14 cellular contexts compared by ENCODE assay signal in genomic region chr12:26821212-26821701, GRCh38. TPM values are rescaled to one million over a fixed set of nuclear protein-coding genes. Genes with fewer than 3 reads are reported as not detected.
DNase-seq lines count a peak whose midpoint lies in the region; ATAC-seq and TF ChIP-seq lines count a peak whose summit lies in the region.
"Had no signal": no experiment of that assay in that cellular context is flagged by ENCODE, and none has a peak within 500 bp of the region (broad histone marks: within the 10 kb centered on the region; RNA-seq: fewer than 3 reads in every experiment).

No MANE protein-coding gene starts in this region.

- no peak overlapping the region for H3K27ac ChIP-seq in right cardiac atrium (ENCODE audit: low read length)
- H3K27ac ChIP-seq in right lobe of liver = peak overlapping the region in 1 of 3 donors; percentile 8
- no peak overlapping the region for H3K27ac ChIP-seq in mesendoderm (ENCODE audit: low read depth, low read length)
- H3K27ac ChIP-seq: cardiac muscle cell, esophagus squamous epithelium, KMS-11 had no signal

- no peak overlapping the region for H3K18ac ChIP-seq in mesendoderm (ENCODE audit: low read length)

- H3K4me3 ChIP-seq in right cardiac atrium (ENCODE audit: low read length) (no peak overlapping the region), cardiac fibroblast (replicated peaks in 1 of 2; ENCODE audit: low read depth in 2 of 2, low read length in 2 of 2) (no peak overlapping the region), right lobe of liver (no peak overlapping the region), mesendoderm (ENCODE audit: low read length) (no peak overlapping the region)
- H3K4me3 ChIP-seq: cardiac muscle cell, esophagus squamous epithelium had no signal

- H2BK120ac ChIP-seq in mesendoderm (ENCODE audit: low read depth, low read length) = no peak overlapping the region

- intact Hi-C loops in right cardiac atrium (cut with DNase I) (no loop called here), Right ventricle myocardium superior (cut with DNase I) (no loop called here), right lobe of liver (cut with DNase I) (no loop called here)
- intact Hi-C loops in activated CD4-positive, alpha-beta T cell treated with anti-CD3 and anti-CD28 coated beads for 36 hours (cut with DNase I, micrococcal nuclease) = no loop called here

- no peak overlapping the region for H3K23ac ChIP-seq in mesendoderm (ENCODE audit: low read length)

- H3K4me3 Mint-ChIP-seq in activated CD4-positive, alpha-beta T cell treated with anti-CD3 and anti-CD28 coated beads for 36 hours = no peak overlapping the region
- H3K4me3 Mint-ChIP-seq: activated CD4-positive, alpha-beta T cell treated with anti-CD3 and anti-CD28 coated beads, Interleukin-2, amount 10 ng/mL, durations not matched to agents 7 days and 5 days; activated T-helper 1 cell treated with anti-CD3 and anti-CD28 coated beads, Interleukin-12 subunit alpha, Interleukin-12 subunit beta, Interleukin-2, Interleukin-4 antibody, amounts not matched to agents 30 ng/mL and 10 ng/mL and 1 ng/mL, durations not matched to agents 14 hours and 24 hours and 36 hours; neural crest cell had no signal

- no peak overlapping the region for H2AK5ac ChIP-seq in mesendoderm (ENCODE audit: low read length)

- no peaks in the 10 kb centered on the region for H3K27me3 Mint-ChIP-seq in activated CD4-positive, alpha-beta T cell treated with anti-CD3 and anti-CD28 coated beads for 36 hours
- H3K27me3 Mint-ChIP-seq: activated CD4-positive, alpha-beta T cell treated with anti-CD3 and anti-CD28 coated beads, Interleukin-2, amount 10 ng/mL, durations not matched to agents 7 days and 5 days had no signal

- no peak for TF ChIP-seq POLR2A in right lobe of liver (IDR thresholded peaks at IDR 0.05)

- TF ChIP-seq CTCF in cardiac fibroblast (IDR thresholded peaks at IDR 0.05; ENCODE audit: low read depth, low read length) (no peak), right lobe of liver (IDR thresholded peaks at IDR 0.05) (no peak)

- H2BK15ac ChIP-seq in mesendoderm (replicated peaks; ENCODE audit: low read depth) = no peak overlapping the region

- DNase-seq in right cardiac atrium = no peak
- DNase-seq in Right ventricle myocardium superior = no peak
- peak; percentile 38 to 40 for DNase-seq in cardiac fibroblast (ENCODE audit: low read depth in 2 of 2)
- DNase-seq in right lobe of liver = peak in 1 of 3 donors; percentile 50
- DNase-seq in NCI-H526 treated with DMSO at 0.1 percent for 48 hours (lab: John Stamatoyannopoulos, UW) = no peak
- no peak for DNase-seq in retina
- DNase-seq in activated CD4-positive, alpha-beta T cell treated with anti-CD3 and anti-CD28 coated beads for 36 hours = no peak
- no peak for DNase-seq in mesendoderm
- DNase-seq: activated CD4-positive, alpha-beta T cell treated with anti-CD3 and anti-CD28 coated beads, Interleukin-2, amount 10 ng/mL, durations not matched to agents 7 days and 5 days; esophagus squamous epithelium had no signal

- peaks cover under 1% of the 10 kb centered on the region for H3K79me2 ChIP-seq in mesendoderm (ENCODE audit: control insufficient read depth, insufficient read depth, low read length)

- no peak overlapping the region for H2BK5ac ChIP-seq in mesendoderm (ENCODE audit: low read length)

- H3K27me3 ChIP-seq in right cardiac atrium (ENCODE audit: control insufficient read depth, insufficient read depth) (no peaks in the 10 kb centered on the region), right lobe of liver (no peaks in the 10 kb centered on the region), mesendoderm (ENCODE audit: insufficient read depth, low read length, poor library complexity) (no peaks in the 10 kb centered on the region)
- H3K27me3 ChIP-seq: cardiac muscle cell, esophagus squamous epithelium had no signal

- peak; percentile 26 to 63 for ATAC-seq in right cardiac atrium
- no peak for ATAC-seq in Right ventricle myocardium superior (ENCODE audit: poor library complexity)
- peak; percentile 85 to 88 (median 86) for ATAC-seq in right lobe of liver
- ATAC-seq in activated CD4-positive, alpha-beta T cell treated with anti-CD3 and anti-CD28 coated beads for 36 hours = no peak

- H3K27ac Mint-ChIP-seq in activated CD4-positive, alpha-beta T cell treated with anti-CD3 and anti-CD28 coated beads for 36 hours = no peak overlapping the region
- H3K27ac Mint-ChIP-seq: activated CD4-positive, alpha-beta T cell treated with anti-CD3 and anti-CD28 coated beads, Interleukin-2, amount 10 ng/mL, durations not matched to agents 7 days and 5 days; activated T-helper 1 cell treated with anti-CD3 and anti-CD28 coated beads, Interleukin-12 subunit alpha, Interleukin-12 subunit beta, Interleukin-2, Interleukin-4 antibody, amounts not matched to agents 30 ng/mL and 10 ng/mL and 1 ng/mL, durations not matched to agents 14 hours and 24 hours and 36 hours had no signal

- no peaks in the 10 kb centered on the region for H3K4me1 ChIP-seq in right cardiac atrium (ENCODE audit: control insufficient read depth, insufficient read depth, low read length)
- H3K4me1 ChIP-seq in right lobe of liver = peaks cover 0 to 52% (median 17%) of the 10 kb centered on the region in 4 donors
- H3K4me1 ChIP-seq in mesendoderm (ENCODE audit: control insufficient read depth, low read depth, low read length) = no peaks in the 10 kb centered on the region

- H3K36me3 ChIP-seq in right lobe of liver (no peaks in the 10 kb centered on the region), mesendoderm (ENCODE audit: control insufficient read depth, insufficient read depth, low read length) (no peaks in the 10 kb centered on the region)
- H3K36me3 ChIP-seq: cardiac muscle cell, esophagus squamous epithelium had no signal

- CTCF ChIA-PET in activated CD4-positive, alpha-beta T cell treated with anti-CD3 and anti-CD28 coated beads for 36 hours (lab: Charles Lee) = interaction anchor here (1.0 kb wide), 1 partner anchor 11 kb away, joined by 3 read pairs; no protein-coding TSS in a partner anchor

- POLR2A ChIA-PET in activated CD4-positive, alpha-beta T cell treated with anti-CD3 and anti-CD28 coated beads for 36 hours (lab: Charles Lee) = no interaction called here

- H3K4ac ChIP-seq in mesendoderm (ENCODE audit: low read depth, low read length) = no peak overlapping the region

- no peak overlapping the region for H4K5ac ChIP-seq in mesendoderm (ENCODE audit: low read length)

- H3K4me1 Mint-ChIP-seq in activated CD4-positive, alpha-beta T cell treated with anti-CD3 and anti-CD28 coated beads for 36 hours = peaks cover 34% of the 10 kb centered on the region

- no peaks in the 10 kb centered on the region for H3K79me1 ChIP-seq in mesendoderm (ENCODE audit: low read length)

- no peak overlapping the region for H4K8ac ChIP-seq in mesendoderm (ENCODE audit: low read depth, low read length)

- H3K9me3 Mint-ChIP-seq in activated CD4-positive, alpha-beta T cell treated with anti-CD3 and anti-CD28 coated beads for 36 hours (ENCODE audit: low read depth) = no peaks in the 10 kb centered on the region
- H3K9me3 Mint-ChIP-seq: activated CD4-positive, alpha-beta T cell treated with anti-CD3 and anti-CD28 coated beads, Interleukin-2, amount 10 ng/mL, durations not matched to agents 7 days and 5 days; activated T-helper 1 cell treated with anti-CD3 and anti-CD28 coated beads, Interleukin-12 subunit alpha, Interleukin-12 subunit beta, Interleukin-2, Interleukin-4 antibody, amounts not matched to agents 30 ng/mL and 10 ng/mL and 1 ng/mL, durations not matched to agents 14 hours and 24 hours and 36 hours; neural crest cell had no signal

- 57% methylated on average over 4 of the region's 4 CpGs for WGBS in right cardiac atrium
- WGBS in right lobe of liver (ENCODE audit: insufficient coverage, low coverage, low lambda C conversion rate, missing lambda C conversion rate) = 16% methylated on average over 4 of the region's 4 CpGs
- no CpG with 5 or more reads among the region's 4 CpGs for WGBS in mesendoderm (ENCODE audit: extremely low coverage, insufficient coverage, low lambda C conversion rate)

- H3K9ac ChIP-seq in mesendoderm (ENCODE audit: low read length) = no peak overlapping the region
- H3K9ac ChIP-seq: KMS-11 had no signal

- no peak overlapping the region for H3K4me2 ChIP-seq in mesendoderm (ENCODE audit: low read length)
- H3K4me2 ChIP-seq: KMS-11 had no signal

- H3K36me3 Mint-ChIP-seq in activated CD4-positive, alpha-beta T cell treated with anti-CD3 and anti-CD28 coated beads for 36 hours (ENCODE audit: low read depth) = peaks cover 9% of the 10 kb centered on the region

- H3K9me3 ChIP-seq in right cardiac atrium (ENCODE audit: control insufficient read depth, low read length) (no peaks in the 10 kb centered on the region), right lobe of liver (no peaks in the 10 kb centered on the region)
- H3K9me3 ChIP-seq: esophagus squamous epithelium had no signal

- H3K56ac ChIP-seq in mesendoderm (ENCODE audit: low read length) = no peak overlapping the region

RNA-seq across cellular contexts. Expression of gene ITPR2, which starts 11.7 kb away (rescaled TPM):
- total RNA-seq in right cardiac atrium = 10 to 100 TPM; 19.5 to 32.1 (median 24.6) TPM
- polyA plus RNA-seq in right cardiac atrium = 4.2 TPM
- total RNA-seq in Right ventricle myocardium superior = 10.0 TPM
- 100 to 1,000 TPM in 1 of 6 experiments, 10 to 100 TPM in 5; 39.3 to 114 (median 57.2) TPM for total RNA-seq in right lobe of liver
- 10 to 100 TPM; 27.3 to 28.6 TPM for total RNA-seq in activated CD4-positive, alpha-beta T cell treated with anti-CD3 and anti-CD28 coated beads for 36 hours
- 4.6 TPM for polyA plus RNA-seq in mesendoderm (2013, experiment 1 of 2)
- polyA plus RNA-seq in mesendoderm (2013, experiment 2 of 2) = 4.7 TPM

Comparison
In these comparisons a context has a peak if more than half of its experiments do, and no peak if none do; other contexts are left out.
1. ATAC-seq: peak in right cardiac atrium (2 of 2) and right lobe of liver (4 of 4); none in Right ventricle myocardium superior (single experiment) and activated CD4-positive, alpha-beta T cell treated with anti-CD3 and anti-CD28 coated beads for 36 hours (single experiment).
2. DNase-seq: peak in cardiac fibroblast (2 of 2); none in right cardiac atrium (0 of 3), Right ventricle myocardium superior (single experiment), NCI-H526 treated with DMSO at 0.1 percent for 48 hours (single experiment), retina (single experiment), activated CD4-positive, alpha-beta T cell treated with anti-CD3 and anti-CD28 coated beads for 36 hours (single experiment) and mesendoderm (single experiment).